ENCODE assay signal across 13 cellular contexts in genomic region chr1:177611402-177611801, GRCh38.
DNase-seq lines count a peak whose midpoint lies in the region; ATAC-seq and TF ChIP-seq lines count a peak whose summit lies in the region.
"Had no signal": no experiment of that assay in that cellular context is flagged by ENCODE, and none has a peak within 500 bp of the region (broad histone marks: within the 10 kb centered on the region; RNA-seq: fewer than 3 reads in every experiment).

No MANE protein-coding gene starts in this region.

- H3K36me3 Mint-ChIP-seq in GM23338 (ENCODE audit: low read depth), result no peaks in the 10 kb centered on the region
- H3K36me3 Mint-ChIP-seq: CD8-positive, alpha-beta T cell had no signal

- H3K4me2 ChIP-seq in GM23338, result no peak overlapping the region

- TF ChIP-seq CTCF in 22Rv1 (IDR thresholded peaks at IDR 0.05) (no peak), GM23338 (conservative IDR thresholded peaks at IDR 0.05; ENCODE audit: low read depth in 2 of 2) (no peak), VCaP (conservative IDR thresholded peaks at IDR 0.05) (no peak), foreskin keratinocyte (conservative IDR thresholded peaks at IDR 0.05) (no peak)

- ATAC-seq in GM23338 (no peak), foreskin keratinocyte (peak; percentile 63)
- ATAC-seq: CD8-positive, alpha-beta T cell had no signal

- no peak overlapping the region; the same call in 1 of the 2 replicates for H3K27ac Mint-ChIP-seq in GM23338
- H3K27ac Mint-ChIP-seq: CD8-positive, alpha-beta T cell had no signal

- no peaks in the 10 kb centered on the region for H3K36me3 ChIP-seq in GM23338 (ENCODE audit: insufficient read depth)
- H3K36me3 ChIP-seq: HAP-1 had no signal

- no peaks in the 10 kb centered on the region for H3K9me3 Mint-ChIP-seq in GM23338
- H3K9me3 Mint-ChIP-seq: CD8-positive, alpha-beta T cell had no signal

- H3K27me3 Mint-ChIP-seq in GM23338 (ENCODE audit: insufficient read depth, low read depth, poor library complexity), result no peaks in the 10 kb centered on the region

- H3K4me1 ChIP-seq in GM23338 (ENCODE audit: insufficient read depth) (no peaks in the 10 kb centered on the region; the same call in 1 of the 2 replicates), foreskin keratinocyte (no peaks in the 10 kb centered on the region)
- H3K4me1 ChIP-seq: HAP-1 had no signal

- H3K4me3 ChIP-seq in GM23338, result no peak overlapping the region
- H3K4me3 ChIP-seq: HAP-1 had no signal

- no peaks in the 10 kb centered on the region for H3K9me2 ChIP-seq in GM23338 (ENCODE audit: insufficient read depth)

- peak overlapping the region; percentile 49; the same call in 1 of the 2 replicates for H2AFZ ChIP-seq in GM23338

- H3K4me3 Mint-ChIP-seq in GM23338, result no peak overlapping the region
- H3K4me3 Mint-ChIP-seq: CD8-positive, alpha-beta T cell had no signal

- DNase-seq in GM23338 (ENCODE audit: low spot score) (no peak), foreskin keratinocyte (peak; percentile 27 to 63), Ammon's horn (ENCODE audit: low spot score) (no peak), amniotic stem cell (lab: John Stamatoyannopoulos, UW) (no peak), NCI-H524 (lab: John Stamatoyannopoulos, UW) (no peak)
- DNase-seq: 8988T; Calu3; CD8-positive, alpha-beta T cell; DMS79 treated with DMSO at 0.1 percent for 48 hours; GF-D8 had no signal

- H3F3A ChIP-seq in GM23338 (replicated peaks; ENCODE audit: low read depth), result no peaks in the 10 kb centered on the region

- H3K27ac ChIP-seq in 22Rv1 (0 out of 2 replicates have a peak overlapping the region, but pooled peaks have one; percentile 9), GM23338 (ENCODE audit: low read depth) (no peak overlapping the region), VCaP (peak overlapping the region; percentile 58), foreskin keratinocyte (no peak overlapping the region)

- no peaks in the 10 kb centered on the region for H3K79me2 ChIP-seq in GM23338 (replicated peaks; ENCODE audit: insufficient read depth)

- H3K4me1 Mint-ChIP-seq in GM23338, result peaks cover 5% of the 10 kb centered on the region; the same call in 2 of the 3 replicates

- H3K27me3 ChIP-seq in GM23338 (ENCODE audit: insufficient read depth) (no peaks in the 10 kb centered on the region), foreskin keratinocyte (no peaks in the 10 kb centered on the region)

- no peaks in the 10 kb centered on the region for H4K20me1 ChIP-seq in GM23338 (replicated peaks; ENCODE audit: insufficient read depth)

TF ChIP-seq in GM23338, 12 proteins besides CTCF, POLR2A, EP300 and RAD21 (continues in another document):
- TF ChIP-seq EZH2 (IDR thresholded peaks at IDR 0.05; ENCODE audit: low read depth, unreplicated experiment), result no peak
- no peak for TF ChIP-seq ETS1 (IDR thresholded peaks at IDR 0.05)
- no peak for TF ChIP-seq REST (IDR thresholded peaks at IDR 0.05; ENCODE audit: unreplicated experiment)
- no peak for TF ChIP-seq ZNF331 (CRISPR knock-in tag; IDR thresholded peaks at IDR 0.05; ENCODE audit: low read depth)
- TF ChIP-seq ZNF462 (CRISPR knock-in tag; IDR thresholded peaks at IDR 0.05), result no peak
- no peak for TF ChIP-seq ZNF114 (CRISPR knock-in tag; IDR thresholded peaks at IDR 0.05)
- no peak for TF ChIP-seq CREB1 (CRISPR knock-in tag; IDR thresholded peaks at IDR 0.05; ENCODE audit: low read depth)
- TF ChIP-seq EZH2phosphoT487 (IDR thresholded peaks at IDR 0.05; ENCODE audit: unreplicated experiment), result no peak
- TF ChIP-seq JUNB (IDR thresholded peaks at IDR 0.05; ENCODE audit: unreplicated experiment), result no peak
- TF ChIP-seq NANOG (IDR thresholded peaks at IDR 0.05; ENCODE audit: borderline replicate concordance), result no peak

Comparison
In these comparisons a context has a peak if more than half of its experiments do, and no peak if none do; other contexts are left out.
1. H3K27ac ChIP-seq: peak in 22Rv1 (single experiment) and VCaP (single experiment); none in GM23338 (single experiment) and foreskin keratinocyte (single experiment).
2. DNase-seq: peak in foreskin keratinocyte (2 of 2); none in GM23338 (single experiment), Ammon's horn (single experiment), amniotic stem cell (single experiment) and NCI-H524 (0 of 2).